21 cellular contexts compared by ENCODE assay signal in genomic region chr10:103822052-103822716, GRCh38.
"Had no signal": no experiment of that assay in that cellular context is flagged by ENCODE, and none has a peak within 500 bp of the region (broad histone marks: within the 10 kb centered on the region; RNA-seq: fewer than 3 reads in every experiment).

No MANE protein-coding gene starts in this region.

- H3K4me3 ChIP-seq: left ventricle myocardium inferior, mucosa of descending colon, thyroid gland, vagina had no signal

- H3K27me3 ChIP-seq: thyroid gland, vagina had no signal

- H3K36me3 ChIP-seq: left ventricle myocardium inferior, neutrophil, thyroid gland, vagina, WERI-Rb-1 had no signal

- FAIRE-seq: colon had no signal

- DNase-seq: activated CD4-positive, alpha-beta T cell treated with anti-CD3 and anti-CD28 coated beads for 1 hour; activated gamma-delta T cell treated with Interleukin-2 at 50 U/mL for 16 hours; amniotic stem cell; central memory CD4-positive, alpha-beta T cell; foreskin melanocyte; glutamatergic neuron; left ventricle myocardium inferior; mucosa of descending colon; naive thymus-derived CD4-positive, alpha-beta T cell; stimulated activated CD4-positive, alpha-beta T cell treated with anti-CD3 and anti-CD28 coated beads, Interleukin-1b, Interleukin-23, amount 100 ng/mL, for 48 hours; stimulated activated CD8-positive, alpha-beta memory T cell treated with anti-CD3 and anti-CD28 coated beads, Interleukin-4, amount 100 ng/mL, for 48 hours; stimulated activated naive CD4-positive, alpha-beta T cell; T-helper 2 cell; thyroid gland; WERI-Rb-1 had no signal

- H3K9ac ChIP-seq: parathyroid adenoma had no signal

- H2AFZ ChIP-seq: parathyroid adenoma had no signal

- H3K27ac Mint-ChIP-seq: activated naive CD8-positive, alpha-beta T cell; memory B cell; naive thymus-derived CD4-positive, alpha-beta T cell had no signal

- H3K4me1 ChIP-seq: parathyroid adenoma had no signal

- H3K36me3 Mint-ChIP-seq: activated naive CD8-positive, alpha-beta T cell; memory B cell; naive thymus-derived CD4-positive, alpha-beta T cell had no signal

- ATAC-seq: mucosa of descending colon; naive thymus-derived CD4-positive, alpha-beta T cell had no signal

- H3K4me1 Mint-ChIP-seq: memory B cell had no signal

- H3K79me2 ChIP-seq: parathyroid adenoma had no signal

- H3K9me3 ChIP-seq: left ventricle myocardium inferior, mucosa of descending colon, neutrophil, thyroid gland, vagina had no signal

- H3K27ac ChIP-seq: left ventricle myocardium inferior, neutrophil, parathyroid adenoma, thyroid gland, vagina, WERI-Rb-1 had no signal

- H3K4me3 Mint-ChIP-seq: activated naive CD8-positive, alpha-beta T cell; memory B cell; naive thymus-derived CD4-positive, alpha-beta T cell had no signal

- H3K9me3 Mint-ChIP-seq: memory B cell had no signal
